In genomic region chr15:92787116-92787515, GRCh38 we compare ENCODE assay signal across 23 cellular contexts.
"Had no signal": no experiment of that assay in that cellular context is flagged by ENCODE, and none has a peak within 500 bp of the region (broad histone marks: within the 10 kb centered on the region; RNA-seq: fewer than 3 reads in every experiment).

No MANE protein-coding gene starts in this region.

- ATAC-seq: left colon; natural killer cell; right cardiac atrium; sciatic nerve; stimulated activated memory B cell treated with anti-CD40 and anti-IgM and Interleukin-4, amounts not matched to agents 10 μg/mL and 1 μg/mL and 100 μg/mL, for 72 hours; stimulated activated naive CD8-positive, alpha-beta T cell treated with anti-CD3 and anti-CD28 coated beads, Interleukin-15, amount 100 ng/mL, for 72 hours had no signal

- H3K9ac ChIP-seq: neural progenitor cell had no signal

- H3K36me3 ChIP-seq: neural progenitor cell, ovary, uterus had no signal

- DNase-seq: hypothalamus; immature natural killer cell; kidney; left colon; left ventricle myocardium inferior; mesendoderm; naive B cell; natural killer cell; nephron progenitor cell; ovary; retina; right cardiac atrium; stimulated activated CD4-positive, alpha-beta T cell treated with anti-CD3 and anti-CD28 coated beads, Interleukin-4, amount 100 ng/mL, for 24 hours; stimulated activated naive CD4-positive, alpha-beta T cell treated with Interleukin-2 at 50 U/mL for 16 hours; stimulated activated naive CD8-positive, alpha-beta T cell treated with anti-CD3 and anti-CD28 coated beads, Interleukin-15, amount 100 ng/mL, for 72 hours; substantia nigra; uterus had no signal

- H3K27ac ChIP-seq: left ventricle myocardium inferior, neural progenitor cell, ovary, skin epidermis, tibial nerve, uterus had no signal

- H2AFZ ChIP-seq: neural progenitor cell had no signal

- H3K27me3 ChIP-seq: neural progenitor cell, ovary, tibial nerve, uterus had no signal

- H3K4me1 ChIP-seq: neural progenitor cell, tibial nerve, uterus had no signal

- H3K9me3 ChIP-seq: left ventricle myocardium inferior, ovary, tibial nerve, uterus had no signal

- H3K4me3 ChIP-seq: left ventricle myocardium inferior, lung, neural progenitor cell, ovary, skin epidermis, tibial nerve, uterus had no signal

- H3K4me2 ChIP-seq: neural progenitor cell had no signal
